Comparison of ENCODE assay signal across 8 cellular contexts in the genomic region with DNA sequence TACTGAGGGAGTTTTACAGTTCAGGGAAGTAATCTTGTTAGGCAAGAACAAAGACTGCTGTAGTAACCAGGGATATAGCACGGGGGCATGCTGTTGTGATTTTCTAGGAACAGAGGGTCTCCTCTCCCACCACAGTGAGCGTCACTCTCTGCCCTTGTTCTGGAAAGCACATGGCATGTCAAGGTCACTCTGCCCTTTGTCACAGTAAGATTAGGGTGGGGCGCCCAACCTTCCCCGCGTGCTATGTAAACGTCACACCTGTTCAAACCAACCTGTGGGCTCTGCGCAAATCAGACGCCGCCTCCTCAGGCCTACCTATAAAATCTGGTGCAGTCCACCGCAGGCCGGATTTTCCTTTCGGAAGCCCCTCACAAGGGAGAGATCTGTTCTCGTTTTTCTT.
DNase-seq lines count a peak whose midpoint lies in the region; ATAC-seq and TF ChIP-seq lines count a peak whose summit lies in the region.
"Not testable (repeated sequence)": the region's sequence is repeated elsewhere in the genome, so short reads cannot be mapped to it uniquely, and the experiment has no call there.

No MANE protein-coding gene starts in this region.

- H3K4me2 ChIP-seq in GM23338, neural progenitor cell: not testable (repeated sequence)

- H3K27me3 Mint-ChIP-seq in GM23338 (ENCODE audit: insufficient read depth, low read depth, poor library complexity); neural progenitor cell (ENCODE audit: insufficient read depth, low read depth): not testable (repeated sequence)

- DNase-seq in GM23338 (ENCODE audit: low spot score) (peak; percentile 0), RWPE2 (ENCODE audit: low spot score) (peak; percentile 13), colonic mucosa (peak; percentile 24), Right ventricle myocardium inferior (ENCODE audit: missing footprints) (peak; percentile 13), left colon (peak; percentile 2 to 15), neural progenitor cell (ENCODE audit: low spot score) (peak; percentile 1), spleen (peak; percentile 24), ureter (ENCODE audit: low spot score) (peak; percentile 19)

- H3K4me3 Mint-ChIP-seq in GM23338, neural progenitor cell: not testable (repeated sequence)

- ATAC-seq in GM23338; RWPE2 (ENCODE audit: low read depth); Right ventricle myocardium inferior; left colon: not testable (repeated sequence)

- not testable (repeated sequence) for H3K9me3 ChIP-seq in RWPE2 (ENCODE audit: severe bottlenecking); colonic mucosa; neural progenitor cell (ENCODE audit: low read depth); spleen

- not testable (repeated sequence) for H3K27me3 ChIP-seq in GM23338 (ENCODE audit: insufficient read depth); RWPE2 (ENCODE audit: insufficient read depth, poor library complexity, severe bottlenecking); colonic mucosa; neural progenitor cell; spleen (replicated peaks in 1 of 7)

- not testable (repeated sequence) for H3K27ac ChIP-seq in GM23338 (ENCODE audit: low read depth); RWPE2 (ENCODE audit: poor library complexity, severe bottlenecking); colonic mucosa; neural progenitor cell; spleen

- H2AFZ ChIP-seq in GM23338; neural progenitor cell (replicated peaks): not testable (repeated sequence)

- not testable (repeated sequence) for H3K9ac ChIP-seq in colonic mucosa (ENCODE audit: low read depth in 2 of 2, low read length in 2 of 2); neural progenitor cell

- not testable (repeated sequence) for TF ChIP-seq CTCF in GM23338 (conservative IDR thresholded peaks at IDR 0.05; ENCODE audit: low read depth in 2 of 2); RWPE2 (IDR thresholded peaks at IDR 0.05; ENCODE audit: poor library complexity, severe bottlenecking); colonic mucosa (IDR thresholded peaks at IDR 0.05); neural progenitor cell (IDR thresholded peaks at IDR 0.05); spleen (IDR thresholded peaks at IDR 0.05 in 8 of 11, conservative IDR thresholded peaks at IDR 0.05 in 3 of 11)

- not testable (repeated sequence) for H4K20me1 ChIP-seq in GM23338 (replicated peaks; ENCODE audit: insufficient read depth); neural progenitor cell (ENCODE audit: low read depth)

- not testable (repeated sequence) for H3K4me1 ChIP-seq in GM23338 (ENCODE audit: insufficient read depth); RWPE2 (ENCODE audit: insufficient read depth, poor library complexity, severe bottlenecking); colonic mucosa; neural progenitor cell; spleen

- not testable (repeated sequence) for H3K4me3 ChIP-seq in GM23338; RWPE2 (ENCODE audit: severe bottlenecking); colonic mucosa; neural progenitor cell; spleen

- intact Hi-C loops in colonic mucosa (cut with DNase I); Right ventricle myocardium inferior (cut with DNase I); left colon (cut with DNase I, micrococcal nuclease); spleen (cut with DNase I; ENCODE audit: low total_unique reads): not testable (repeated sequence)

- H3K9me3 Mint-ChIP-seq in GM23338, neural progenitor cell: not testable (repeated sequence)

- H3K36me3 Mint-ChIP-seq in GM23338 (ENCODE audit: low read depth); neural progenitor cell: not testable (repeated sequence)

- not testable (repeated sequence) for H3K27ac Mint-ChIP-seq in GM23338, neural progenitor cell

- H3K9me2 ChIP-seq in GM23338 (ENCODE audit: insufficient read depth), result not testable (repeated sequence)

- not testable (repeated sequence) for H3F3A ChIP-seq in GM23338 (replicated peaks; ENCODE audit: low read depth); neural progenitor cell (ENCODE audit: low read depth)

- not testable (repeated sequence) for H3K4me1 Mint-ChIP-seq in GM23338, neural progenitor cell

- TF ChIP-seq POLR2A in spleen (IDR thresholded peaks at IDR 0.05), result not testable (repeated sequence)

- not testable (repeated sequence) for H3K36me3 ChIP-seq in GM23338 (ENCODE audit: insufficient read depth); RWPE2 (ENCODE audit: low read depth); colonic mucosa; neural progenitor cell; spleen

- not testable (repeated sequence) for H3K79me2 ChIP-seq in GM23338 (replicated peaks; ENCODE audit: insufficient read depth); neural progenitor cell (ENCODE audit: low read depth)

- 86 to 100% (median 94%) methylated on average over 2 to 8 of the region's 13 CpGs for WGBS in spleen, 5 donors
